10 cellular contexts compared by ENCODE assay signal in the genomic region with DNA sequence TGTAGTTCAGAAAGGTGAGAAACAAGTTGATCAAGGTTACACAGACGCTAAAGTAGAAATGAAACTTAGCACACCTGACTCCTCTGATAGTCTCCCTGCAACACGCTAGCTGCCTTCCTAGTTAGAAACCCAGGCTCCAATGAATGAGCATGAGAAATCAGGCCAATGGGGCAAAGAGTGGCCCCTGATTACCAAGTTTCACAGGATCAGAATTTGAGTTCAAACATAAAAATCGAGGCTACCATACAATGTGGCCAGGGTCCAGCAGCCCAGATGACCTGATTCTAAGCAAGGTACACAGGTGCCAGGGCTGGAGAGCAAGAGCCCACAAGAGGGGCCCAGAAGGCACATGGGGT. TPM values are rescaled to one million over a fixed set of nuclear protein-coding genes. Genes with fewer than 3 reads are reported as not detected.
DNase-seq lines count a peak whose midpoint lies in the region; ATAC-seq and TF ChIP-seq lines count a peak whose summit lies in the region.
"Had no signal": no experiment of that assay in that cellular context is flagged by ENCODE, and none has a peak within 500 bp of the region (broad histone marks: within the 10 kb centered on the region; RNA-seq: fewer than 3 reads in every experiment).

No MANE protein-coding gene starts in this region.

- no peak overlapping the region for H3K27ac Mint-ChIP-seq in activated CD4-positive, alpha-beta T cell treated with anti-CD3 and anti-CD28 coated beads for 36 hours
- no peak overlapping the region for H3K27ac Mint-ChIP-seq in activated T-helper 2 cell treated with anti-CD3 and anti-CD28 coated beads, Interferon-gamma antibody, Interleukin-2, Interleukin-4, amounts not matched to agents 10 μg/mL and 5 μg/mL and 100 μg/mL, durations not matched to agents 14 hours and 24 hours and 36 hours
- H3K27ac Mint-ChIP-seq: activated B cell treated with CpG ODN at 0.5 μM for 24 hours; natural killer cell treated with Interleukin-12 subunit alpha and Interleukin-12 subunit beta and Interleukin-15 and Interleukin-18, amount 100 ng/mL, for 72 hours had no signal

- H3K36me3 ChIP-seq in Panc1 (ENCODE audit: control insufficient read depth, insufficient read depth, low read length) (no peaks in the 10 kb centered on the region), thyroid gland (no peaks in the 10 kb centered on the region)

- H3K27ac ChIP-seq in Panc1 (ENCODE audit: low read length) (peak overlapping the region; percentile 72), thyroid gland (peak overlapping the region in 2 of 3 donors; percentile 23 to 39)

- H3K4me3 Mint-ChIP-seq in activated CD4-positive, alpha-beta T cell treated with anti-CD3 and anti-CD28 coated beads for 36 hours, result no peak overlapping the region
- no peak overlapping the region for H3K4me3 Mint-ChIP-seq in activated T-helper 2 cell treated with anti-CD3 and anti-CD28 coated beads, Interferon-gamma antibody, Interleukin-2, Interleukin-4, amounts not matched to agents 10 μg/mL and 5 μg/mL and 100 μg/mL, durations not matched to agents 14 hours and 24 hours and 36 hours (ENCODE audit: low read depth)
- H3K4me3 Mint-ChIP-seq: activated B cell treated with CpG ODN at 0.5 μM for 24 hours; natural killer cell treated with Interleukin-12 subunit alpha and Interleukin-12 subunit beta and Interleukin-15 and Interleukin-18, amount 100 ng/mL, for 72 hours had no signal

- TF ChIP-seq CTCF in Panc1 (IDR thresholded peaks at IDR 0.05) (no peak), thyroid gland (IDR thresholded peaks at IDR 0.05) (no peak)

- H3K9me3 ChIP-seq in Panc1 (ENCODE audit: control insufficient read depth, insufficient read depth, low read depth, low read length) (no peaks in the 10 kb centered on the region), thyroid gland (no peaks in the 10 kb centered on the region)

- no peaks in the 10 kb centered on the region for H3K36me3 Mint-ChIP-seq in activated CD4-positive, alpha-beta T cell treated with anti-CD3 and anti-CD28 coated beads for 36 hours (ENCODE audit: low read depth)
- H3K36me3 Mint-ChIP-seq in activated T-helper 2 cell treated with anti-CD3 and anti-CD28 coated beads, Interferon-gamma antibody, Interleukin-2, Interleukin-4, amounts not matched to agents 10 μg/mL and 5 μg/mL and 100 μg/mL, durations not matched to agents 14 hours and 24 hours and 36 hours (ENCODE audit: low read depth), result no peaks in the 10 kb centered on the region
- H3K36me3 Mint-ChIP-seq: natural killer cell treated with Interleukin-12 subunit alpha and Interleukin-12 subunit beta and Interleukin-15 and Interleukin-18, amount 100 ng/mL, for 72 hours had no signal

- H3K27me3 Mint-ChIP-seq in activated CD4-positive, alpha-beta T cell treated with anti-CD3 and anti-CD28 coated beads for 36 hours, result peaks cover 9% of the 10 kb centered on the region
- peaks cover 10% of the 10 kb centered on the region for H3K27me3 Mint-ChIP-seq in activated T-helper 2 cell treated with anti-CD3 and anti-CD28 coated beads, Interferon-gamma antibody, Interleukin-2, Interleukin-4, amounts not matched to agents 10 μg/mL and 5 μg/mL and 100 μg/mL, durations not matched to agents 14 hours and 24 hours and 36 hours (ENCODE audit: low read depth)
- H3K27me3 Mint-ChIP-seq: natural killer cell treated with Interleukin-12 subunit alpha and Interleukin-12 subunit beta and Interleukin-15 and Interleukin-18, amount 100 ng/mL, for 72 hours had no signal

- in situ Hi-C loops in Panc1 (cut with HindIII; ENCODE audit: low pct_unique_long_range_greater_than_20kb, low sequenced_read_pairs), result no loop called here

- DNase-seq in Panc1 (ENCODE audit: low read depth, low spot score) (no peak), left colon (no peak), thyroid gland (no peak), epidermal melanocyte (ENCODE audit: insufficient read length, low spot score) (no peak)
- no peak for DNase-seq in activated CD4-positive, alpha-beta T cell treated with anti-CD3 and anti-CD28 coated beads for 36 hours
- DNase-seq in activated T-helper 2 cell treated with anti-CD3 and anti-CD28 coated beads, Interferon-gamma antibody, Interleukin-2, Interleukin-4, amounts not matched to agents 10 μg/mL and 5 μg/mL and 100 μg/mL, durations not matched to agents 14 hours and 24 hours and 36 hours (ENCODE audit: low spot score), result no peak
- DNase-seq: activated B cell treated with CpG ODN at 0.5 μM for 24 hours had no signal

- 80 to 86% methylated on average over 3 of the region's 3 CpGs for WGBS in thyroid gland, 2 donors

- no peaks in the 10 kb centered on the region for H3K9me3 Mint-ChIP-seq in activated CD4-positive, alpha-beta T cell treated with anti-CD3 and anti-CD28 coated beads for 36 hours (ENCODE audit: low read depth)
- H3K9me3 Mint-ChIP-seq in activated T-helper 2 cell treated with anti-CD3 and anti-CD28 coated beads, Interferon-gamma antibody, Interleukin-2, Interleukin-4, amounts not matched to agents 10 μg/mL and 5 μg/mL and 100 μg/mL, durations not matched to agents 14 hours and 24 hours and 36 hours, result no peaks in the 10 kb centered on the region
- H3K9me3 Mint-ChIP-seq: activated B cell treated with CpG ODN at 0.5 μM for 24 hours; natural killer cell treated with Interleukin-12 subunit alpha and Interleukin-12 subunit beta and Interleukin-15 and Interleukin-18, amount 100 ng/mL, for 72 hours had no signal

- no TSS peak for BruUV-seq in Panc1 (replicated peaks; lab: Mats Ljungman, UMichigan)

- H3K4me3 ChIP-seq in Panc1 (ENCODE audit: low read depth in 2 of 2, low read length in 2 of 2) (no peak overlapping the region), thyroid gland (replicated peaks in 1 of 3) (no peak overlapping the region)

- H3K27me3 ChIP-seq in Panc1 (ENCODE audit: control insufficient read depth, insufficient read depth, low read length) (no peaks in the 10 kb centered on the region), thyroid gland (no peaks in the 10 kb centered on the region)

- TF ChIP-seq POLR2A in thyroid gland (IDR thresholded peaks at IDR 0.05), result no peak

- POLR2A ChIA-PET in Panc1 (lab: Charles Lee), result no interaction called here
- POLR2A ChIA-PET in activated CD4-positive, alpha-beta T cell treated with anti-CD3 and anti-CD28 coated beads for 36 hours (lab: Charles Lee), result no interaction called here

- peaks cover 77% of the 10 kb centered on the region for H3K4me1 ChIP-seq in Panc1 (ENCODE audit: control insufficient read depth, insufficient read depth, low read length)
- H3K4me1 ChIP-seq in thyroid gland, result peaks cover 22 to 49% of the 10 kb centered on the region in 2 donors

- CTCF ChIA-PET in Panc1 (lab: Charles Lee), result no interaction called here
- CTCF ChIA-PET in activated CD4-positive, alpha-beta T cell treated with anti-CD3 and anti-CD28 coated beads for 36 hours (lab: Charles Lee), result no interaction called here

- ATAC-seq in GM19467 (IDR thresholded peaks at IDR 0.05; ENCODE audit: unreplicated experiment) (peak; percentile 40), Panc1 (no peak), left colon (peak; percentile 29)
- no peak for ATAC-seq in activated CD4-positive, alpha-beta T cell treated with anti-CD3 and anti-CD28 coated beads for 36 hours
- ATAC-seq: natural killer cell treated with Interleukin-12 subunit alpha and Interleukin-12 subunit beta and Interleukin-15 and Interleukin-18, amount 100 ng/mL, for 72 hours had no signal

- peaks cover 4% of the 10 kb centered on the region for H3K4me1 Mint-ChIP-seq in activated CD4-positive, alpha-beta T cell treated with anti-CD3 and anti-CD28 coated beads for 36 hours
- H3K4me1 Mint-ChIP-seq in activated T-helper 2 cell treated with anti-CD3 and anti-CD28 coated beads, Interferon-gamma antibody, Interleukin-2, Interleukin-4, amounts not matched to agents 10 μg/mL and 5 μg/mL and 100 μg/mL, durations not matched to agents 14 hours and 24 hours and 36 hours (ENCODE audit: low read depth), result peaks cover 9% of the 10 kb centered on the region
- H3K4me1 Mint-ChIP-seq: activated B cell treated with CpG ODN at 0.5 μM for 24 hours had no signal

- intact Hi-C loops in Panc1 (cut with micrococcal nuclease; ENCODE audit: unreplicated experiment) (no loop called here), left colon (cut with DNase I, micrococcal nuclease) (no loop called here), thyroid gland (cut with DNase I) (no loop called here)
- intact Hi-C loops in activated CD4-positive, alpha-beta T cell treated with anti-CD3 and anti-CD28 coated beads for 36 hours (cut with DNase I, micrococcal nuclease), result no loop called here
- intact Hi-C loops in activated T-helper 2 cell treated with anti-CD3 and anti-CD28 coated beads, Interferon-gamma antibody, Interleukin-2, Interleukin-4, amounts not matched to agents 10 μg/mL and 5 μg/mL and 100 μg/mL, durations not matched to agents 14 hours and 24 hours and 36 hours (cut with micrococcal nuclease), result no loop called here

RNA-seq across cellular contexts. Expression of gene PLD1, which starts 7.7 kb away (rescaled TPM):
- total RNA-seq in Panc1 (2021; ENCODE audit: unreplicated experiment), result 20.6 TPM
- 6.7 TPM for polyA plus RNA-seq in Panc1 (2012; ENCODE audit: insufficient read length)
- total RNA-seq in left colon, result 100 to 1,000 TPM in 1 of 2 donors, 10 to 100 TPM in 1; 79.7 to 109 TPM
- total RNA-seq in thyroid gland, result 10 to 100 TPM; 13.0 to 21.7 (median 19.8) TPM
- 1 to 10 TPM; 1.1 to 1.2 TPM for total RNA-seq in activated CD4-positive, alpha-beta T cell treated with anti-CD3 and anti-CD28 coated beads for 36 hours
- 1.0 and 1.1 TPM in 2 replicates for total RNA-seq in activated T-helper 2 cell treated with anti-CD3 and anti-CD28 coated beads, Interferon-gamma antibody, Interleukin-2, Interleukin-4, amounts not matched to agents 10 μg/mL and 5 μg/mL and 100 μg/mL, durations not matched to agents 14 hours and 24 hours and 36 hours
- total RNA-seq: activated B cell treated with CpG ODN at 0.5 μM for 24 hours had no signal

RNA-seq across cellular contexts. Expression of gene TMEM212, which starts 40.6 kb away (rescaled TPM):
- total RNA-seq in Panc1 (2021; ENCODE audit: unreplicated experiment) (not detected), left colon (not detected), thyroid gland (not detected)
- not detected for polyA plus RNA-seq in Panc1 (2012; ENCODE audit: insufficient read length)
- not detected for total RNA-seq in activated CD4-positive, alpha-beta T cell treated with anti-CD3 and anti-CD28 coated beads for 36 hours
- total RNA-seq in activated T-helper 2 cell treated with anti-CD3 and anti-CD28 coated beads, Interferon-gamma antibody, Interleukin-2, Interleukin-4, amounts not matched to agents 10 μg/mL and 5 μg/mL and 100 μg/mL, durations not matched to agents 14 hours and 24 hours and 36 hours, result 0.09 TPM in 1 of 2 replicates, not detected in the other
- total RNA-seq: activated B cell treated with CpG ODN at 0.5 μM for 24 hours; fibroblast of lung; natural killer cell treated with Interleukin-12 subunit alpha and Interleukin-12 subunit beta and Interleukin-15 and Interleukin-18, amount 100 ng/mL, for 72 hours had no signal
- polyA plus RNA-seq: fibroblast of lung had no signal

Comparison
In these comparisons a context has a peak if more than half of its experiments do, and no peak if none do; other contexts are left out.
1. ATAC-seq: peak in GM19467 (single experiment) and left colon (single experiment); none in Panc1 (single experiment) and activated CD4-positive, alpha-beta T cell treated with anti-CD3 and anti-CD28 coated beads for 36 hours (single experiment).